2 cellular contexts compared by ENCODE assay signal in genomic region chr10:119420950-119421875, GRCh38.
TF ChIP-seq lines count a peak whose summit lies in the region.

No MANE protein-coding gene starts in this region.

TF ChIP-seq in SK-N-SH, 30 proteins besides CTCF, POLR2A, EP300 and RAD21 (continued from another document):
- TF ChIP-seq USF2 (IDR thresholded peaks at IDR 0.05; ENCODE audit: borderline replicate concordance, low read depth, low read length) (no peak), TEAD4 (IDR thresholded peaks at IDR 0.05; ENCODE audit: borderline replicate concordance, insufficient read depth) (no peak), POLR2AphosphoS5 (IDR thresholded peaks at IDR 0.05; ENCODE audit: low read depth, low read length) (no peak), USF1 (IDR thresholded peaks at IDR 0.05; ENCODE audit: borderline replicate concordance, low read depth) (no peak), PBX3 (IDR thresholded peaks at IDR 0.05) (no peak), YY1 (IDR thresholded peaks at IDR 0.05; ENCODE audit: low read depth) (no peak), RXRA (IDR thresholded peaks at IDR 0.05; ENCODE audit: borderline replicate concordance, low read depth) (no peak)

TF ChIP-seq in SK-N-SH treated with all-trans-retinoic acid at 6 μM for 48 hours, 23 proteins besides CTCF, POLR2A, EP300 and RAD21 (continued from another document):
- TF ChIP-seq POU6F1 (CRISPR knock-in tag; IDR thresholded peaks at IDR 0.05; ENCODE audit: borderline replicate concordance, low read depth) (no peak), ZNF565 (CRISPR knock-in tag; conservative IDR thresholded peaks at IDR 0.05; ENCODE audit: low read depth) (no peak), PATZ1 (CRISPR knock-in tag; IDR thresholded peaks at IDR 0.05; ENCODE audit: borderline replicate concordance) (no peak), ZNF70 (CRISPR knock-in tag; IDR thresholded peaks at IDR 0.05) (no peak), OSR1 (CRISPR knock-in tag; IDR thresholded peaks at IDR 0.05) (no peak), CREB5 (CRISPR knock-in tag; IDR thresholded peaks at IDR 0.05; ENCODE audit: low read depth) (no peak), ZFP3 (CRISPR knock-in tag; IDR thresholded peaks at IDR 0.05) (no peak), GLIS3 (CRISPR knock-in tag; IDR thresholded peaks at IDR 0.05) (no peak), BACH2 (CRISPR knock-in tag; IDR thresholded peaks at IDR 0.05; ENCODE audit: borderline replicate concordance) (no peak), ISL1 (CRISPR knock-in tag; IDR thresholded peaks at IDR 0.05) (no peak), ARNTL (CRISPR knock-in tag; IDR thresholded peaks at IDR 0.05; ENCODE audit: borderline replicate concordance, low read depth) (no peak)
